In the genomic region with DNA sequence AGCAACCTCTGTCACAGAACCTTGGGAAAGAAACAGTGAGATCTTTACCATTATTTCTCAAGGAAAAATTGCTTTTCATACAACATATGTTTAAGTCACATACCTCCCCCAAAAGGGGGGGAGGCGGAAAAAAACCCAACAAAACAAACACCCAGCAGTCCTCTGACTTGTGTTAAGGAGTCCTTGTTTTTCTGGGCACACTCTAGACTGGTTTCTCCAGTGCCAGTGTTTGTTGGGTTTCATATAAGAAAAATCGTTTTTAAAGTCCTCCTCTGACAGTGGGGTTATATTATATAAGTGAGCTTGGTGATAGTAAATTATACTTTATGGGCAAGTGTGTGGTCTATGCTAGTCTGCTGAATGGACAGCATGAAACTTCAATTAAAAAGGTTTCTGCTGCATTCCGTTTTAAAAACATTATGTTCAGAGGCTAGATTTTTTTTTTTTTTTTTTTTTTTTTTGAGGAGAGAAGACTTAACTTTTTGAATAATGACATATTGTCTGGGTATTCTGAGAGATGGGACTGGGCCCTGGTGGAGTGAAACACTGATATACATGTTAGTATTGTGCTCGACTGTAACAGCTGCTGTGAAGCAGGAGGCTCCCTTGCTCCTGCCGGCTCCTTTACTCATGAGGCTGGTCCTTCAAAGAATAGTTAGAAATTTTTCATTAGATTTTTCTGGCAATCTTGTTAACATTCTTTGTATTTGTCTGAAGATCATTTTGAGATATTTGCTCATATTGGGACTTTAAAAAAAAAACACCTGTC, we compare ENCODE assay signal across 12 cellular contexts.
DNase-seq lines count a peak whose midpoint lies in the region; ATAC-seq and TF ChIP-seq lines count a peak whose summit lies in the region.
"Had no signal": no experiment of that assay in that cellular context is flagged by ENCODE, and none has a peak within 500 bp of the region (broad histone marks: within the 10 kb centered on the region; RNA-seq: fewer than 3 reads in every experiment).

No MANE protein-coding gene starts in this region.

- H3K27ac ChIP-seq in BLaER1 (no peak overlapping the region), adrenal gland (no peak overlapping the region)
- H3K27ac ChIP-seq: C4-2B had no signal

- H3K4me3 ChIP-seq in BLaER1 (no peak overlapping the region), adrenal gland (no peak overlapping the region)
- H3K4me3 ChIP-seq: lung, skin epidermis had no signal

- peaks cover 88% of the 10 kb centered on the region for H3K4me1 Mint-ChIP-seq in activated naive CD8-positive, alpha-beta T cell treated with anti-CD3 and anti-CD28 coated beads, Interleukin-2, amount 50 U/mL, for 24 hours

- TF ChIP-seq POLR2A in adrenal gland (IDR thresholded peaks at IDR 0.05), result no peak

- peaks cover 99% of the 10 kb centered on the region for H3K36me3 ChIP-seq in BLaER1
- no peaks in the 10 kb centered on the region for H3K36me3 ChIP-seq in adrenal gland (replicated peaks in 1 of 2)

- intact Hi-C loops in Right ventricle myocardium superior (cut with DNase I) (loop anchor here (10.0 kb wide), 1 partner anchor 74 kb away; a partner anchor contains a TSS), adrenal gland (cut with DNase I) (no loop called here)

- no peaks in the 10 kb centered on the region for H3K9me3 ChIP-seq in BLaER1
- no peaks in the 10 kb centered on the region for H3K9me3 ChIP-seq in adrenal gland (replicated peaks in 1 of 3)

- H3K27ac Mint-ChIP-seq in activated naive CD8-positive, alpha-beta T cell treated with anti-CD3 and anti-CD28 coated beads, Interleukin-2, amount 50 U/mL, for 24 hours, result peak overlapping the region; percentile 55

- H3K27me3 Mint-ChIP-seq in activated naive CD8-positive, alpha-beta T cell treated with anti-CD3 and anti-CD28 coated beads, Interleukin-2, amount 50 U/mL, for 24 hours, result no peaks in the 10 kb centered on the region

- no peaks in the 10 kb centered on the region for H3K9me3 Mint-ChIP-seq in activated naive CD8-positive, alpha-beta T cell treated with anti-CD3 and anti-CD28 coated beads, Interleukin-2, amount 50 U/mL, for 24 hours

- H3K36me3 Mint-ChIP-seq in activated naive CD8-positive, alpha-beta T cell treated with anti-CD3 and anti-CD28 coated beads, Interleukin-2, amount 50 U/mL, for 24 hours (ENCODE audit: low read depth), result peaks cover 35% of the 10 kb centered on the region

- no peak for TF ChIP-seq CTCF in adrenal gland (IDR thresholded peaks at IDR 0.05)

- 71 to 80% (median 76%) methylated on average over 5 of the region's 5 CpGs for WGBS in adrenal gland, 4 donors

- ATAC-seq in activated naive CD8-positive, alpha-beta T cell treated with anti-CD3 and anti-CD28 coated beads, Interleukin-2, amount 50 U/mL, for 24 hours, result no peak
- ATAC-seq in Right ventricle myocardium superior (ENCODE audit: poor library complexity), result peak; percentile 43
- no peak for ATAC-seq in HG03442 (IDR thresholded peaks at IDR 0.05; ENCODE audit: unreplicated experiment)

- H3K27me3 ChIP-seq in BLaER1, result no peaks in the 10 kb centered on the region
- no peaks in the 10 kb centered on the region for H3K27me3 ChIP-seq in adrenal gland

- no peak for DNase-seq in activated naive CD8-positive, alpha-beta T cell treated with anti-CD3 and anti-CD28 coated beads, Interleukin-2, amount 50 U/mL, for 24 hours
- no peak for DNase-seq in Right ventricle myocardium superior
- DNase-seq in pons (ENCODE audit: low spot score), result peak; percentile 39
- no peak for DNase-seq in LoVo (ENCODE audit: low spot score)
- DNase-seq in NK-92 (lab: John Stamatoyannopoulos, UW; ENCODE audit: unreplicated experiment), result no peak
- DNase-seq in adrenal gland, result no peak
- DNase-seq: NCI-H526 treated with DMSO at 0.1 percent for 48 hours had no signal

- peaks cover 96% of the 10 kb centered on the region for H3K4me1 ChIP-seq in BLaER1
- peaks cover 0 to 8% of the 10 kb centered on the region in 2 donors for H3K4me1 ChIP-seq in adrenal gland (replicated peaks in 1 of 2)

- no peak overlapping the region for H3K9ac ChIP-seq in BLaER1

- H3K4me3 Mint-ChIP-seq in activated naive CD8-positive, alpha-beta T cell treated with anti-CD3 and anti-CD28 coated beads, Interleukin-2, amount 50 U/mL, for 24 hours, result no peak overlapping the region

- H3K4me2 ChIP-seq in BLaER1, result peak overlapping the region; percentile 28; the same call in 1 of the 2 replicates

- peaks cover 100% of the 10 kb centered on the region for H4K20me1 ChIP-seq in BLaER1
